In genomic region chr17:62093188-62094155, GRCh38 we compare ENCODE assay signal across 8 cellular contexts. TPM values are rescaled to one million over a fixed set of nuclear protein-coding genes. Genes with fewer than 3 reads are reported as not detected.
A peak's percentile ranks its signal among the peaks of the same experiment; 100 is the strongest.
DNase-seq lines count a peak whose midpoint lies in the region; ATAC-seq and TF ChIP-seq lines count a peak whose summit lies in the region.

No MANE protein-coding gene starts in this region.

- H3K14ac ChIP-seq in H9 (ENCODE audit: insufficient read depth, low read length) = no peak overlapping the region

- DNase-seq in ACHN (peak; percentile 95), activated B cell treated with CpG ODN at 0.5 μM for 24 hours (no peak), osteoblast (ENCODE audit: insufficient read length, low spot score, missing footprints) (peak; percentile 89), nephron progenitor cell (no peak), H9 (no peak)
- DNase-seq in NK-92 treated with Interleukin-12 subunit alpha and Interleukin-12 subunit beta, amount 100 ng/mL, for 24 hours (lab: John Stamatoyannopoulos, UW) = no peak

- H3T11ph ChIP-seq in H9 (ENCODE audit: low read length) = no peak overlapping the region

- H3K36me3 ChIP-seq in osteoblast (ENCODE audit: insufficient read depth, low read length) = no peaks in the 10 kb centered on the region

- intact Hi-C loops in activated B cell treated with CpG ODN at 0.5 μM for 24 hours (cut with micrococcal nuclease) = loop anchor here (1.0 kb wide), 1 partner anchor 28 kb away; the partner anchor contains the start of gene MED13

- H2BK12ac ChIP-seq in H9 (ENCODE audit: insufficient read length, low read depth, low read length) = no peak overlapping the region

- TF ChIP-seq CTCF in activated B cell treated with CpG ODN at 0.5 μM for 24 hours (IDR thresholded peaks at IDR 0.05) (no peak), osteoblast (IDR thresholded peaks at IDR 0.05; ENCODE audit: extremely low read depth, low read depth, low read length) (no peak), nephron progenitor cell (IDR thresholded peaks at IDR 0.05) (no peak), H9 (conservative IDR thresholded peaks at IDR 0.05) (no peak)

- peaks cover 25% of the 10 kb centered on the region for H3K4me1 ChIP-seq in osteoblast (ENCODE audit: insufficient read depth, low read length)
- no peaks in the 10 kb centered on the region for H3K4me1 ChIP-seq in H9 (ENCODE audit: insufficient read depth, low read length)

- no CpG with 5 or more reads among the region's 7 CpGs for WGBS in H9 (ENCODE audit: extremely low coverage, insufficient read length, low lambda C conversion rate)

- H4K20me1 ChIP-seq in osteoblast (ENCODE audit: insufficient read depth, low read length) (no peaks in the 10 kb centered on the region), H9 (ENCODE audit: control insufficient read depth, insufficient read depth, insufficient read length) (no peaks in the 10 kb centered on the region)

- in situ Hi-C loops in ACHN (cut with HindIII; ENCODE audit: low pct_ligation_motif_present, low pct_unique_long_range_greater_than_20kb, low sequenced_read_pairs) = no loop called here

- H4K91ac ChIP-seq in H9 (ENCODE audit: insufficient read length, low read depth, low read length) = no peak overlapping the region

- CTCF ChIA-PET in activated B cell treated with CpG ODN at 0.5 μM for 24 hours (lab: Charles Lee) = interaction anchor here (2.0 to 2.2 kb wide), 2 partner anchors 16 to 27 kb away, joined by 5 to 9 read pairs; no protein-coding TSS in a partner anchor

- H3K23ac ChIP-seq in H9 (ENCODE audit: insufficient read length, low read depth, low read length) = no peak overlapping the region

- no peak overlapping the region for H3K4me3 Mint-ChIP-seq in activated B cell treated with CpG ODN at 0.5 μM for 24 hours
- H3K4me3 Mint-ChIP-seq in nephron progenitor cell = no peak overlapping the region
- no peak overlapping the region for H3K4me3 Mint-ChIP-seq in H9

- no peak overlapping the region for H4K8ac ChIP-seq in H9 (replicated peaks; ENCODE audit: insufficient read length, low read depth, low read length)

- H3K27me3 Mint-ChIP-seq in activated B cell treated with CpG ODN at 0.5 μM for 24 hours (no peaks in the 10 kb centered on the region), nephron progenitor cell (ENCODE audit: low read depth, poor library complexity) (peaks cover 3% of the 10 kb centered on the region), H9 (ENCODE audit: low read depth) (no peaks in the 10 kb centered on the region)

- no peak overlapping the region for H2BK5ac ChIP-seq in H9 (ENCODE audit: insufficient read length, low read length)

- peaks cover 31% of the 10 kb centered on the region for H3K4me1 Mint-ChIP-seq in activated B cell treated with CpG ODN at 0.5 μM for 24 hours
- peaks cover 31% of the 10 kb centered on the region for H3K4me1 Mint-ChIP-seq in nephron progenitor cell
- H3K4me1 Mint-ChIP-seq in H9 = no peaks in the 10 kb centered on the region

- H3K36me3 Mint-ChIP-seq in activated B cell treated with CpG ODN at 0.5 μM for 24 hours (ENCODE audit: low read depth) (no peaks in the 10 kb centered on the region), nephron progenitor cell (ENCODE audit: low read depth) (no peaks in the 10 kb centered on the region), H9 (ENCODE audit: insufficient read depth in 1 of 3, low read depth in 3 of 3) (no peaks in the 10 kb centered on the region)

- no peaks in the 10 kb centered on the region for H3K9me3 ChIP-seq in osteoblast (ENCODE audit: low read depth, low read length)
- H3K9me3 ChIP-seq in H9 (ENCODE audit: control insufficient read depth, low read depth, low read length) = no peaks in the 10 kb centered on the region

- no peaks in the 10 kb centered on the region for H3K23me2 ChIP-seq in H9 (ENCODE audit: insufficient read length, low read depth, low read length, poor library complexity, severe bottlenecking)

- ATAC-seq in GM18873 (IDR thresholded peaks at IDR 0.05; ENCODE audit: low FRiP score, unreplicated experiment) (peak; percentile 95), HG03039 (IDR thresholded peaks at IDR 0.05; ENCODE audit: unreplicated experiment) (peak; percentile 93), activated B cell treated with CpG ODN at 0.5 μM for 24 hours (ENCODE audit: low read depth) (peak; percentile 94)

- H3K27ac ChIP-seq in osteoblast (ENCODE audit: low read depth, low read length) (peak overlapping the region; percentile 63), H9 (ENCODE audit: insufficient read length, low read depth, low read length) (no peak overlapping the region)

- no peak overlapping the region for H2BK15ac ChIP-seq in H9 (ENCODE audit: low read depth, low read length)

- H2AK5ac ChIP-seq in H9 (ENCODE audit: insufficient read length, low read length) = no peak overlapping the region

- peak overlapping the region; percentile 18 for H3K27ac Mint-ChIP-seq in activated B cell treated with CpG ODN at 0.5 μM for 24 hours
- H3K27ac Mint-ChIP-seq in nephron progenitor cell = no peak overlapping the region
- no peak overlapping the region for H3K27ac Mint-ChIP-seq in H9

- no peaks in the 10 kb centered on the region for H3K9me3 Mint-ChIP-seq in activated B cell treated with CpG ODN at 0.5 μM for 24 hours
- H3K9me3 Mint-ChIP-seq in nephron progenitor cell = no peaks in the 10 kb centered on the region
- H3K9me3 Mint-ChIP-seq in H9 = no peaks in the 10 kb centered on the region

- no peak overlapping the region for H4K5ac ChIP-seq in H9 (ENCODE audit: insufficient read length, low read depth, low read length)

- no peak overlapping the region for H3K9ac ChIP-seq in H9 (ENCODE audit: extremely low read depth, insufficient read length, low read length)

- no peak overlapping the region for H3K18ac ChIP-seq in H9 (ENCODE audit: insufficient read length, low read depth, low read length)

- H2BK20ac ChIP-seq in H9 (ENCODE audit: low read depth, low read length, poor library complexity, severe bottlenecking) = no peak overlapping the region

- no peaks in the 10 kb centered on the region for H3K79me1 ChIP-seq in H9 (ENCODE audit: insufficient read depth, low read depth, low read length, poor library complexity, severe bottlenecking)

- POLR2A ChIA-PET in activated B cell treated with CpG ODN at 0.5 μM for 24 hours (lab: Charles Lee) = interaction anchor here (1.5 kb wide), 1 partner anchor 28 kb away, joined by 6 read pairs; no protein-coding TSS in a partner anchor

- H2AFZ ChIP-seq in osteoblast (ENCODE audit: low read length) = no peak overlapping the region
- no peak overlapping the region for H2AFZ ChIP-seq in H9 (ENCODE audit: low read length)

- H3K27me3 ChIP-seq in osteoblast (ENCODE audit: insufficient read depth, low read length) (peaks cover 3% of the 10 kb centered on the region), H9 (ENCODE audit: insufficient read depth, low read length) (no peaks in the 10 kb centered on the region)

- H3K4ac ChIP-seq in H9 (ENCODE audit: low read depth, low read length) = no peak overlapping the region

- H3K4me2 ChIP-seq in osteoblast (ENCODE audit: insufficient read depth, low read length) (peak overlapping the region; percentile 37), H9 (ENCODE audit: insufficient read depth, insufficient read length, low read length) (no peak overlapping the region)

- no peak overlapping the region for H2BK120ac ChIP-seq in H9 (ENCODE audit: low read depth, low read length, poor library complexity, severe bottlenecking)

- H3K79me2 ChIP-seq in osteoblast (ENCODE audit: insufficient read depth, low read length) = no peaks in the 10 kb centered on the region
- no peaks in the 10 kb centered on the region for H3K79me2 ChIP-seq in H9 (ENCODE audit: insufficient read depth, low read length)

- no peak overlapping the region for H3K56ac ChIP-seq in H9 (ENCODE audit: insufficient read length, low read depth, low read length)

- no peak overlapping the region for H3K4me3 ChIP-seq in osteoblast (ENCODE audit: insufficient read depth, low read length)

RNA-seq across cellular contexts. Expression of gene MED13, which starts 28.4 kb away (rescaled TPM):
- total RNA-seq in activated B cell treated with CpG ODN at 0.5 μM for 24 hours (81.4 and 101 TPM in 2 replicates), osteoblast (68.8 and 81.0 TPM in 2 replicates), H9 (2021) (58.7 and 60.7 TPM in 2 replicates)

Comparison
In these comparisons a context has a peak if more than half of its experiments do, and no peak if none do; other contexts are left out.
1. DNase-seq: peak in ACHN (single experiment) and osteoblast (single experiment); none in activated B cell treated with CpG ODN at 0.5 μM for 24 hours (single experiment), NK-92 treated with Interleukin-12 subunit alpha and Interleukin-12 subunit beta, amount 100 ng/mL, for 24 hours (single experiment), nephron progenitor cell (single experiment) and H9 (single experiment).
2. Peak in every context shown above with its lines, with median percentiles within 50 percentile points of each other: ATAC-seq.